In genomic region chr12:91138337-91138905, GRCh38 we compare ENCODE assay signal across 14 cellular contexts. TPM values are rescaled to one million over a fixed set of nuclear protein-coding genes. Genes with fewer than 3 reads are reported as not detected.
A peak's percentile ranks its signal among the peaks of the same experiment; 100 is the strongest.
DNase-seq lines count a peak whose midpoint lies in the region; ATAC-seq and TF ChIP-seq lines count a peak whose summit lies in the region.
"Had no signal": no experiment of that assay in that cellular context is flagged by ENCODE, and none has a peak within 500 bp of the region (broad histone marks: within the 10 kb centered on the region; RNA-seq: fewer than 3 reads in every experiment).

No MANE protein-coding gene starts in this region.

- no peaks in the 10 kb centered on the region for H3K4me1 ChIP-seq in neural progenitor cell

- H3K27ac ChIP-seq in neural progenitor cell, result no peak overlapping the region
- H3K27ac ChIP-seq: 22Rv1, WERI-Rb-1 had no signal

- peak overlapping the region; percentile 60 for H2AFZ ChIP-seq in neural progenitor cell (replicated peaks)

- no peaks in the 10 kb centered on the region for H3K4me1 Mint-ChIP-seq in neural progenitor cell

- H3K79me2 ChIP-seq in neural progenitor cell (ENCODE audit: low read depth), result no peaks in the 10 kb centered on the region

- H3K36me3 Mint-ChIP-seq in neural progenitor cell, result no peaks in the 10 kb centered on the region

- H3K4me3 Mint-ChIP-seq in neural progenitor cell, result no peak overlapping the region

- no peaks in the 10 kb centered on the region for H3K27me3 ChIP-seq in neural progenitor cell

- H3K27me3 Mint-ChIP-seq in neural progenitor cell (ENCODE audit: insufficient read depth, low read depth), result no peaks in the 10 kb centered on the region

- DNase-seq in DMS 273 (lab: John Stamatoyannopoulos, UW; ENCODE audit: unreplicated experiment), result peak; percentile 25
- DNase-seq in DMS 273 treated with DMSO at 0.1 percent for 48 hours (lab: John Stamatoyannopoulos, UW), result no peak
- peak; percentile 56 for DNase-seq in fibroblast of pulmonary artery (ENCODE audit: low read depth)
- DNase-seq in neural progenitor cell (ENCODE audit: low spot score), result peak; percentile 14
- DNase-seq in NCI-H2029 (lab: John Stamatoyannopoulos, UW), result no peak
- DNase-seq in NCI-H526 treated with DMSO at 0.1 percent for 48 hours (lab: John Stamatoyannopoulos, UW), result no peak
- no peak for DNase-seq in amygdala (lab: John Stamatoyannopoulos, UW)
- DNase-seq: activated T-cell treated with anti-CD3 and anti-CD28 coated beads, Interleukin-2, amount 50 U/mL, for 1 hour; effector CD4-positive, alpha-beta T cell; SHP77; substantia nigra; WERI-Rb-1 had no signal

- no peaks in the 10 kb centered on the region for H3F3A ChIP-seq in neural progenitor cell (ENCODE audit: low read depth)

- no peak overlapping the region for H3K27ac Mint-ChIP-seq in neural progenitor cell

- no peak for TF ChIP-seq CTCF in fibroblast of pulmonary artery (IDR thresholded peaks at IDR 0.05; ENCODE audit: low read length, missing control alignments)
- TF ChIP-seq CTCF in neural progenitor cell (IDR thresholded peaks at IDR 0.05), result no peak

- H3K4me2 ChIP-seq in neural progenitor cell, result no peak overlapping the region

- H3K9ac ChIP-seq in neural progenitor cell, result no peak overlapping the region

- H3K9me3 Mint-ChIP-seq in neural progenitor cell, result no peaks in the 10 kb centered on the region

- no peaks in the 10 kb centered on the region for H3K36me3 ChIP-seq in neural progenitor cell
- H3K36me3 ChIP-seq: WERI-Rb-1 had no signal

- H3K9me3 ChIP-seq in neural progenitor cell (ENCODE audit: low read depth), result no peaks in the 10 kb centered on the region

- no peaks in the 10 kb centered on the region for H4K20me1 ChIP-seq in neural progenitor cell (ENCODE audit: low read depth)

- no peak for ATAC-seq in GM18502 (IDR thresholded peaks at IDR 0.05; ENCODE audit: poor library complexity, unreplicated experiment)

- H3K4me3 ChIP-seq in fibroblast of pulmonary artery (replicated peaks; ENCODE audit: low read depth, low read length), result no peak overlapping the region
- no peak overlapping the region for H3K4me3 ChIP-seq in neural progenitor cell

RNA-seq across cellular contexts. Expression of gene LUM, which starts 27.1 kb away (rescaled TPM):
- total RNA-seq in neural progenitor cell (ENCODE audit: low replicate concordance), result 0.19 TPM in 1 of 2 replicates, not detected in the other

RNA-seq across cellular contexts. Expression of gene DCN, which starts 44.2 kb away (rescaled TPM):
- total RNA-seq in neural progenitor cell (ENCODE audit: low replicate concordance), result not detected in 2 replicates

Comparison
In these comparisons a context has a peak if more than half of its experiments do, and no peak if none do; other contexts are left out.
1. DNase-seq: peak in DMS 273 (single experiment), fibroblast of pulmonary artery (single experiment) and neural progenitor cell (single experiment); none in DMS 273 treated with DMSO at 0.1 percent for 48 hours (single experiment), NCI-H2029 (single experiment), NCI-H526 treated with DMSO at 0.1 percent for 48 hours (single experiment) and amygdala (0 of 56).